ENCODE assay signal across 17 cellular contexts in genomic region chr13:111304603-111305289, GRCh38. TPM values are rescaled to one million over a fixed set of nuclear protein-coding genes. Genes with fewer than 3 reads are reported as not detected.
DNase-seq lines count a peak whose midpoint lies in the region; ATAC-seq and TF ChIP-seq lines count a peak whose summit lies in the region.
"Had no signal": no experiment of that assay in that cellular context is flagged by ENCODE, and none has a peak within 500 bp of the region (broad histone marks: within the 10 kb centered on the region; RNA-seq: fewer than 3 reads in every experiment).

No MANE protein-coding gene starts in this region.

- CTCF ChIA-PET in MCF 10A (lab: Yijun Ruan, JAX), result no interaction called here
- CTCF ChIA-PET in HCT116 (lab: Charles Lee), result no interaction called here

- BruUV-seq in MCF 10A (replicated peaks; lab: Mats Ljungman, UMichigan) (no TSS peak), HCT116 (replicated peaks; lab: Mats Ljungman, UMichigan) (TSS peak; percentile 26)

- H3K9me3 ChIP-seq in breast epithelium, result no peaks in the 10 kb centered on the region
- no peaks in the 10 kb centered on the region for H3K9me3 ChIP-seq in HCT116 (ENCODE audit: control insufficient read depth in 1 of 2, insufficient read depth in 1 of 2, low read depth in 1 of 2, low read length in 2 of 2)
- H3K9me3 ChIP-seq: ovary, SJCRH30 had no signal

- H2AFZ ChIP-seq in HCT116 (ENCODE audit: low read depth, low read length, poor library complexity, severe bottlenecking), result no peak overlapping the region

- ATAC-seq in HCT116, result no peak
- ATAC-seq in activated T-helper 17 cell treated with anti-CD3 and anti-CD28 coated beads, Interleukin-2, amount 50 U/mL, for 72 hours (replicated peaks), result no peak
- ATAC-seq in stimulated activated naive B cell treated with anti-CD40 and anti-IgM and Interleukin-4, amounts not matched to agents 10 μg/mL and 1 μg/mL and 100 μg/mL, for 72 hours (replicated peaks), result peak; percentile 47 to 62

- intact Hi-C loops in MCF 10A (cut with micrococcal nuclease) (no loop called here), breast epithelium (cut with DNase I; ENCODE audit: low total_unique reads) (no loop called here), HCT116 (cut with micrococcal nuclease) (no loop called here)

- TF ChIP-seq CTCF in MCF 10A (IDR thresholded peaks at IDR 0.05; ENCODE audit: unreplicated experiment) (no peak), breast epithelium (IDR thresholded peaks at IDR 0.05) (no peak), HCT116 (IDR thresholded peaks at IDR 0.05 in 2 of 3, conservative IDR thresholded peaks at IDR 0.05 in 1 of 3; ENCODE audit: borderline replicate concordance in 1 of 3, insufficient read depth in 1 of 3, low read depth in 2 of 3, low read length in 2 of 3) (no peak), GM20000 (IDR thresholded peaks at IDR 0.05; ENCODE audit: extremely low read depth, missing control alignments) (no peak)

- H3K27me3 Mint-ChIP-seq in MCF 10A (ENCODE audit: insufficient read depth, unreplicated experiment), result no peaks in the 10 kb centered on the region
- no peaks in the 10 kb centered on the region for H3K27me3 Mint-ChIP-seq in activated T-helper 17 cell treated with anti-CD3 and anti-CD28 coated beads, Interleukin-2, amount 50 U/mL, for 72 hours
- no peaks in the 10 kb centered on the region for H3K27me3 Mint-ChIP-seq in stimulated activated naive B cell treated with anti-CD40 and anti-IgM and Interleukin-4, amounts not matched to agents 10 μg/mL and 1 μg/mL and 100 μg/mL, for 72 hours
- H3K27me3 Mint-ChIP-seq: type B pancreatic cell had no signal

- POLR2A ChIA-PET in MCF 10A (lab: Yijun Ruan, JAX) (no interaction called here), HCT116 (lab: Charles Lee) (no interaction called here)

- no peak for DNase-seq in MCF 10A (ENCODE audit: unreplicated experiment)
- no peak for DNase-seq in breast epithelium (ENCODE audit: low spot score in 2 of 2)
- no peak for DNase-seq in HCT116 (ENCODE audit: low read depth, low spot score)
- DNase-seq in stimulated activated naive B cell treated with anti-CD40 and anti-IgM and Interleukin-4, amounts not matched to agents 10 μg/mL and 1 μg/mL and 100 μg/mL, for 72 hours, result no peak
- no peak for DNase-seq in OCI-M1 (lab: John Stamatoyannopoulos, UW)
- DNase-seq in NCI-H2029 treated with DMSO at 0.1 percent for 48 hours (lab: John Stamatoyannopoulos, UW), result no peak
- DNase-seq in GM20000 (ENCODE audit: low spot score), result no peak
- DNase-seq: activated naive CD4-positive, alpha-beta T cell treated with Interleukin-2 at 50 U/mL for 16 hours; AML-193; NCI-H1092 treated with DMSO at 0.1 percent for 48 hours; NCI-H2227 treated with DMSO at 0.1 percent for 48 hours; SJCRH30 had no signal

- H3K36me3 ChIP-seq in breast epithelium (peaks cover 11% of the 10 kb centered on the region), HCT116 (ENCODE audit: control insufficient read depth in 1 of 2, insufficient read depth in 2 of 2, low read length in 2 of 2) (peaks cover 21 to 29% of the 10 kb centered on the region in 2 experiments; a peak in 3 of 4 replicates)
- H3K36me3 ChIP-seq: ovary had no signal

- H3K27ac ChIP-seq in breast epithelium (no peak overlapping the region), HCT116 (ENCODE audit: low read depth, low read length) (no peak overlapping the region)
- H3K27ac ChIP-seq: ovary, SJCRH30 had no signal

- H3K27me3 ChIP-seq in breast epithelium (no peaks in the 10 kb centered on the region), HCT116 (ENCODE audit: insufficient read depth, low read length) (no peaks in the 10 kb centered on the region)
- H3K27me3 ChIP-seq: ovary, SJCRH30 had no signal

- peaks cover 1% of the 10 kb centered on the region for H3K9me3 Mint-ChIP-seq in MCF 10A (ENCODE audit: unreplicated experiment)
- H3K9me3 Mint-ChIP-seq in activated T-helper 17 cell treated with anti-CD3 and anti-CD28 coated beads, Interleukin-2, amount 50 U/mL, for 72 hours, result peaks cover 7% of the 10 kb centered on the region
- peaks cover 0 to 2% of the 10 kb centered on the region in 2 donors for H3K9me3 Mint-ChIP-seq in stimulated activated naive B cell treated with anti-CD40 and anti-IgM and Interleukin-4, amounts not matched to agents 10 μg/mL and 1 μg/mL and 100 μg/mL, for 72 hours

- no peak overlapping the region for H3K4me3 Mint-ChIP-seq in MCF 10A (ENCODE audit: unreplicated experiment)
- H3K4me3 Mint-ChIP-seq in activated T-helper 17 cell treated with anti-CD3 and anti-CD28 coated beads, Interleukin-2, amount 50 U/mL, for 72 hours, result peak overlapping the region; percentile 15
- peak overlapping the region; percentile 41 to 59 for H3K4me3 Mint-ChIP-seq in stimulated activated naive B cell treated with anti-CD40 and anti-IgM and Interleukin-4, amounts not matched to agents 10 μg/mL and 1 μg/mL and 100 μg/mL, for 72 hours
- H3K4me3 Mint-ChIP-seq: type B pancreatic cell had no signal

- H3K4me2 ChIP-seq in HCT116 (ENCODE audit: low read length), result no peak overlapping the region

- no peaks in the 10 kb centered on the region for H3K9me2 ChIP-seq in HCT116 (ENCODE audit: insufficient read depth)

- TF ChIP-seq POLR2A in breast epithelium (IDR thresholded peaks at IDR 0.05) (no peak), HCT116 (IDR thresholded peaks at IDR 0.05; ENCODE audit: borderline replicate concordance, extremely low read depth, insufficient read depth, insufficient read length) (no peak)

- H3K9ac ChIP-seq in HCT116 (ENCODE audit: low read length), result no peak overlapping the region

- H3K27ac Mint-ChIP-seq in MCF 10A (ENCODE audit: low read depth, unreplicated experiment), result peak overlapping the region; percentile 20
- H3K27ac Mint-ChIP-seq in activated T-helper 17 cell treated with anti-CD3 and anti-CD28 coated beads, Interleukin-2, amount 50 U/mL, for 72 hours, result peak overlapping the region; percentile 39
- peak overlapping the region; percentile 94 for H3K27ac Mint-ChIP-seq in stimulated activated naive B cell treated with anti-CD40 and anti-IgM and Interleukin-4, amounts not matched to agents 10 μg/mL and 1 μg/mL and 100 μg/mL, for 72 hours
- H3K27ac Mint-ChIP-seq: type B pancreatic cell had no signal

- H3K4me1 Mint-ChIP-seq in MCF 10A (ENCODE audit: insufficient read depth, unreplicated experiment), result no peaks in the 10 kb centered on the region
- peaks cover 5% of the 10 kb centered on the region for H3K4me1 Mint-ChIP-seq in activated T-helper 17 cell treated with anti-CD3 and anti-CD28 coated beads, Interleukin-2, amount 50 U/mL, for 72 hours
- H3K4me1 Mint-ChIP-seq in stimulated activated naive B cell treated with anti-CD40 and anti-IgM and Interleukin-4, amounts not matched to agents 10 μg/mL and 1 μg/mL and 100 μg/mL, for 72 hours, result peaks cover 6 to 20% of the 10 kb centered on the region in 2 donors

- H4K20me1 ChIP-seq in HCT116 (ENCODE audit: insufficient read depth), result no peaks in the 10 kb centered on the region

- H3K79me2 ChIP-seq in HCT116 (ENCODE audit: insufficient read depth, low read length), result no peaks in the 10 kb centered on the region

- H3K4me1 ChIP-seq in breast epithelium, result no peaks in the 10 kb centered on the region
- H3K4me1 ChIP-seq in HCT116 (ENCODE audit: control insufficient read depth in 1 of 2, insufficient read depth in 2 of 2, low read length in 2 of 2), result no peaks in the 10 kb centered on the region
- H3K4me1 ChIP-seq: SJCRH30 had no signal

- RAD21 ChIA-PET in HCT116 (lab: Charles Lee; ENCODE audit: low non-redundant PET in 1 of 2, low total read pairs in 2 of 2, uncharacterized antibody in 2 of 2, unreplicated experiment in 2 of 2), result no interaction called here

- TF ChIP-seq RAD21 in HCT116 (IDR thresholded peaks at IDR 0.05; ENCODE audit: low read depth), result no peak

- peaks cover 65% of the 10 kb centered on the region for H3K36me3 Mint-ChIP-seq in MCF 10A (ENCODE audit: insufficient read depth, unreplicated experiment)
- H3K36me3 Mint-ChIP-seq in activated T-helper 17 cell treated with anti-CD3 and anti-CD28 coated beads, Interleukin-2, amount 50 U/mL, for 72 hours (ENCODE audit: low read depth), result peaks cover 95% of the 10 kb centered on the region
- peaks cover 64 to 87% of the 10 kb centered on the region in 2 donors for H3K36me3 Mint-ChIP-seq in stimulated activated naive B cell treated with anti-CD40 and anti-IgM and Interleukin-4, amounts not matched to agents 10 μg/mL and 1 μg/mL and 100 μg/mL, for 72 hours

- H3K4me3 ChIP-seq in breast epithelium (no peak overlapping the region), HCT116 (replicated peaks in 1 of 2; ENCODE audit: low read depth in 1 of 2, low read length in 2 of 2) (no peak overlapping the region)
- H3K4me3 ChIP-seq: ovary, SJCRH30 had no signal

TF ChIP-seq in HCT116, 20 proteins besides CTCF, POLR2A, EP300 and RAD21 (continues in another document):
- no peak for TF ChIP-seq ATF3 (IDR thresholded peaks at IDR 0.05)
- TF ChIP-seq ZNF274 (IDR thresholded peaks at IDR 0.05; ENCODE audit: low read depth, low read length), result no peak
- TF ChIP-seq YY1 (IDR thresholded peaks at IDR 0.05; ENCODE audit: extremely low read depth, insufficient replicate concordance, low read depth, low read length), result no peak
- TF ChIP-seq SIN3A (IDR thresholded peaks at IDR 0.05; ENCODE audit: low read depth), result no peak
- TF ChIP-seq CBX3 (IDR thresholded peaks at IDR 0.05; ENCODE audit: low read depth), result no peak
- TF ChIP-seq JUND (IDR thresholded peaks at IDR 0.05), result no peak
- no peak for TF ChIP-seq ZFX (IDR thresholded peaks at IDR 0.05)
- no peak for TF ChIP-seq ZBTB33 (IDR thresholded peaks at IDR 0.05; ENCODE audit: extremely low read depth, insufficient replicate concordance, low read length)

RNA-seq across cellular contexts. Expression of gene TEX29, which starts 15.7 kb away (rescaled TPM):
- total RNA-seq in MCF 10A (2022), result not detected in 2 replicates
- total RNA-seq in breast epithelium, result under 1 TPM in 1 of 3 donors, not detected in 2; 0.64 TPM
- not detected for total RNA-seq in HCT116 (2021; ENCODE audit: unreplicated experiment)
- polyA plus RNA-seq in HCT116 (2012), result 0.36 and 0.70 TPM in 2 replicates
- total RNA-seq in activated T-helper 17 cell treated with anti-CD3 and anti-CD28 coated beads, Interleukin-2, amount 50 U/mL, for 72 hours, result 1 to 10 TPM; 1.7 to 2.2 TPM
- total RNA-seq: activated CD8-positive, alpha-beta memory T cell treated with anti-CD3 and anti-CD28 coated beads for 36 hours; bronchial epithelial cell; SJCRH30 had no signal

Comparison
In these comparisons a context has a peak if more than half of its experiments do, and no peak if none do; other contexts are left out.
1. H3K27ac Mint-ChIP-seq: peak in every context shown above with its lines; median percentile 94 in stimulated activated naive B cell treated with anti-CD40 and anti-IgM and Interleukin-4, amounts not matched to agents 10 μg/mL and 1 μg/mL and 100 μg/mL, for 72 hours; 39 in activated T-helper 17 cell treated with anti-CD3 and anti-CD28 coated beads, Interleukin-2, amount 50 U/mL, for 72 hours; 20 in MCF 10A.
2. ATAC-seq: peak in stimulated activated naive B cell treated with anti-CD40 and anti-IgM and Interleukin-4, amounts not matched to agents 10 μg/mL and 1 μg/mL and 100 μg/mL, for 72 hours (2 of 2); none in HCT116 (single experiment) and activated T-helper 17 cell treated with anti-CD3 and anti-CD28 coated beads, Interleukin-2, amount 50 U/mL, for 72 hours (single experiment).